19 cellular contexts compared by ENCODE assay signal in the genomic region with DNA sequence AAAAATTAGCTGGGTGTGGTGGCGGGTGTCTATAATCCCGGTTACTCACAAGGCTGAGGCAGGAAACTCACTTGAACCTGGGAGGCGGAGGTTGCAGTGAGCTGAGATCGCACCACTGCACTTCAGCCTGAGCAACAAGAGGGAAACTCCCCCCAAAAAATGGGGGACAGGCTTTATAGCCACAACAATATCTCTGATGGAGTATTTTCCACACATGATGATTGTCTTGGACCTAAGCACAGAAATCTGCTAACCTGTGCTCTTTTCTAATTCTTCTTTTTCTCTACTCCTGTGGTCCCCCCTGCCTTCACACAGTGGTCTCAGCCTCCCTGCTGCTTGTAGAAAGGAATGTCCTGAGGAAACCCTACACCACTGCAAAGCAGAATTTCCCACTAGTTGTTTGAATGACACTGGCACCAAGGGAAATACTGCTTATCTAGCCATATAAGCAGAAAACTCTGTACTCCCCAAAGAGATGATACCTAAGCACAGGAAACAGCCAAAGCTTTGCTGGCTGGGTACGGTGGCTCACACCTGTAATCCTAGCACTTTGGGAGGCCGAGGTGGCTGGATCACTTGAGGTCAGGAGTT.
DNase-seq lines count a peak whose midpoint lies in the region; ATAC-seq and TF ChIP-seq lines count a peak whose summit lies in the region.
"Had no signal": no experiment of that assay in that cellular context is flagged by ENCODE, and none has a peak within 500 bp of the region (broad histone marks: within the 10 kb centered on the region; RNA-seq: fewer than 3 reads in every experiment).

No MANE protein-coding gene starts in this region.

- H3K27ac ChIP-seq in GM23338 (ENCODE audit: low read depth): 0 out of 2 replicates have a peak overlapping the region, but pooled peaks have one; percentile 2
- H3K27ac ChIP-seq in iPS-20b (ENCODE audit: low read length): no peak overlapping the region
- H3K27ac ChIP-seq in neural progenitor cell: no peak overlapping the region
- H3K27ac ChIP-seq in heart right ventricle: no peak overlapping the region
- no peak overlapping the region for H3K27ac ChIP-seq in Karpas-422 (ENCODE audit: low read length)
- H3K27ac ChIP-seq: RWPE1 had no signal

- H3F3A ChIP-seq in GM23338 (replicated peaks; ENCODE audit: low read depth): no peaks in the 10 kb centered on the region
- no peaks in the 10 kb centered on the region for H3F3A ChIP-seq in neural progenitor cell (ENCODE audit: low read depth)

- peaks cover 17% of the 10 kb centered on the region; the same call in 1 of the 2 replicates for H3K9me2 ChIP-seq in GM23338 (ENCODE audit: insufficient read depth)
- H3K9me2 ChIP-seq in Karpas-422 (replicated peaks; ENCODE audit: insufficient read depth, low read length): no peaks in the 10 kb centered on the region

- H3K9me3 ChIP-seq in iPS-20b (ENCODE audit: insufficient read depth, low read depth, low read length): peaks cover 12% of the 10 kb centered on the region; the same call in 1 of the 2 replicates
- H3K9me3 ChIP-seq in neural progenitor cell (ENCODE audit: low read depth): no peaks in the 10 kb centered on the region
- peaks cover 0 to 18% (median 9%) of the 10 kb centered on the region in 11 donors for H3K9me3 ChIP-seq in heart right ventricle
- peaks cover 6% of the 10 kb centered on the region; the same call in 1 of the 2 replicates for H3K9me3 ChIP-seq in Karpas-422 (ENCODE audit: low read length)
- H3K9me3 ChIP-seq: MG63 had no signal

- H3K9me3 Mint-ChIP-seq in GM23338: peaks cover 11% of the 10 kb centered on the region
- peaks cover 3% of the 10 kb centered on the region for H3K9me3 Mint-ChIP-seq in neural progenitor cell

- WGBS in heart right ventricle, 2 donors: 43 to 55% methylated on average over 6 of the region's 6 CpGs

- H3K4me3 ChIP-seq in GM23338 (no peak overlapping the region), iPS-20b (ENCODE audit: low read length) (no peak overlapping the region; the same call in 1 of the 2 replicates), neural progenitor cell (no peak overlapping the region), heart right ventricle (no peak overlapping the region), Karpas-422 (ENCODE audit: low read length) (no peak overlapping the region)
- H3K4me3 ChIP-seq: MG63 had no signal

- H3K27ac Mint-ChIP-seq in GM23338 (no peak overlapping the region), neural progenitor cell (no peak overlapping the region)

- 0 out of 2 replicates have a peak, but pooled peaks cover 5% of the 10 kb centered on the region for H3K4me1 ChIP-seq in GM23338 (ENCODE audit: insufficient read depth)
- no peaks in the 10 kb centered on the region; the same call in 1 of the 2 replicates for H3K4me1 ChIP-seq in iPS-20b (ENCODE audit: insufficient read depth, low read length)
- peaks cover 5% of the 10 kb centered on the region for H3K4me1 ChIP-seq in neural progenitor cell
- no peaks in the 10 kb centered on the region for H3K4me1 ChIP-seq in heart right ventricle
- peaks cover 20% of the 10 kb centered on the region for H3K4me1 ChIP-seq in Karpas-422 (ENCODE audit: low read length)

- peaks cover 3% of the 10 kb centered on the region; the same call in 1 of the 2 replicates for H3K36me3 ChIP-seq in GM23338 (ENCODE audit: insufficient read depth)
- H3K36me3 ChIP-seq in iPS-20b (ENCODE audit: insufficient read depth, low read depth, low read length): no peaks in the 10 kb centered on the region
- no peaks in the 10 kb centered on the region for H3K36me3 ChIP-seq in neural progenitor cell
- no peaks in the 10 kb centered on the region for H3K36me3 ChIP-seq in heart right ventricle
- H3K36me3 ChIP-seq in Karpas-422 (ENCODE audit: insufficient read depth, low read length): no peaks in the 10 kb centered on the region
- H3K36me3 ChIP-seq: MG63 had no signal

- H4K20me1 ChIP-seq in GM23338 (replicated peaks; ENCODE audit: insufficient read depth): no peaks in the 10 kb centered on the region; the same call in 1 of the 2 replicates
- H4K20me1 ChIP-seq in neural progenitor cell (ENCODE audit: low read depth): no peaks in the 10 kb centered on the region
- H4K20me1 ChIP-seq in Karpas-422 (ENCODE audit: insufficient read depth, low read depth, low read length): no peaks in the 10 kb centered on the region

- H3K4me1 Mint-ChIP-seq in GM23338 (peaks cover 14% of the 10 kb centered on the region), neural progenitor cell (no peaks in the 10 kb centered on the region)

- no peaks in the 10 kb centered on the region for H3K27me3 Mint-ChIP-seq in GM23338 (ENCODE audit: insufficient read depth, low read depth, poor library complexity)
- H3K27me3 Mint-ChIP-seq in neural progenitor cell (ENCODE audit: insufficient read depth, low read depth): peaks cover 9% of the 10 kb centered on the region

- DNase-seq in GM23338 (ENCODE audit: low spot score) (peak; percentile 69), ecto neural progenitor cell (ENCODE audit: low spot score) (peak; percentile 24), neural progenitor cell (ENCODE audit: low spot score) (peak; percentile 28), heart right ventricle (no peak), Karpas-422 (no peak)
- DNase-seq: DMS153, DND-41, KBM-7, MG63, NCI-H1694, NCI-H2029 treated with DMSO at 0.1 percent for 48 hours, NCI-H446 treated with DMSO at 0.1 percent for 48 hours, NCI-H526, NCI-H82, SHP77 had no signal

- intact Hi-C loops in heart right ventricle (cut with DNase I): no loop called here

- ATAC-seq in GM23338 (peak; percentile 92), HG03520 (IDR thresholded peaks at IDR 0.05; ENCODE audit: unreplicated experiment) (no peak), heart right ventricle (no peak), SK-N-SH treated with all-trans-retinoic acid at 6 μM for 48 hours (no peak)

- H3K36me3 Mint-ChIP-seq in GM23338 (ENCODE audit: low read depth): peaks cover 8% of the 10 kb centered on the region
- H3K36me3 Mint-ChIP-seq in neural progenitor cell: no peaks in the 10 kb centered on the region

- H3K27me3 ChIP-seq in GM23338 (ENCODE audit: insufficient read depth) (no peaks in the 10 kb centered on the region), iPS-20b (ENCODE audit: insufficient read depth, low read length) (no peaks in the 10 kb centered on the region), neural progenitor cell (no peaks in the 10 kb centered on the region), heart right ventricle (peaks cover 0 to 24% (median 13%) of the 10 kb centered on the region in 7 donors), Karpas-422 (ENCODE audit: low read length) (no peaks in the 10 kb centered on the region; the same call in 1 of the 2 replicates)

- H3K9ac ChIP-seq in iPS-20b (ENCODE audit: low read depth, low read length) (peak overlapping the region; percentile 46; the same call in 1 of the 2 replicates), neural progenitor cell (no peak overlapping the region), Karpas-422 (ENCODE audit: low read length) (no peak overlapping the region)

- H3K79me2 ChIP-seq in GM23338 (replicated peaks; ENCODE audit: insufficient read depth) (no peaks in the 10 kb centered on the region), neural progenitor cell (ENCODE audit: low read depth) (no peaks in the 10 kb centered on the region), Karpas-422 (ENCODE audit: low read length) (no peaks in the 10 kb centered on the region)

- H3K4me3 Mint-ChIP-seq in GM23338: no peak overlapping the region
- no peak overlapping the region for H3K4me3 Mint-ChIP-seq in neural progenitor cell

- H3K4me2 ChIP-seq in GM23338 (peak overlapping the region; percentile 59; the same call in 1 of the 2 replicates), neural progenitor cell (no peak overlapping the region), Karpas-422 (ENCODE audit: low read depth, low read length, poor library complexity, severe bottlenecking) (no peak overlapping the region)

- TF ChIP-seq CTCF in GM23338 (conservative IDR thresholded peaks at IDR 0.05; ENCODE audit: low read depth in 2 of 2) (no peak), neural progenitor cell (IDR thresholded peaks at IDR 0.05) (no peak), heart right ventricle (IDR thresholded peaks at IDR 0.05) (no peak)

- no peak overlapping the region for H2AFZ ChIP-seq in GM23338
- H2AFZ ChIP-seq in neural progenitor cell (replicated peaks): no peak overlapping the region
- H2AFZ ChIP-seq in Karpas-422 (ENCODE audit: low read length): no peak overlapping the region

TF ChIP-seq in GM23338, 12 proteins besides CTCF, POLR2A, EP300 and RAD21 (continues in another document):
- TF ChIP-seq ZNF331 (CRISPR knock-in tag; IDR thresholded peaks at IDR 0.05; ENCODE audit: low read depth) (no peak), POLR2AphosphoS5 (IDR thresholded peaks at IDR 0.05; ENCODE audit: low read depth) (no peak)

TF ChIP-seq in SK-N-SH treated with all-trans-retinoic acid at 6 μM for 48 hours, 23 proteins besides CTCF, POLR2A, EP300 and RAD21 (continues in another document):
- TF ChIP-seq BACH2 (CRISPR knock-in tag; IDR thresholded peaks at IDR 0.05; ENCODE audit: borderline replicate concordance) (no peak), ARNTL (CRISPR knock-in tag; IDR thresholded peaks at IDR 0.05; ENCODE audit: borderline replicate concordance, low read depth) (no peak), ZFP3 (CRISPR knock-in tag; IDR thresholded peaks at IDR 0.05) (no peak), TCF4 (CRISPR knock-in tag; IDR thresholded peaks at IDR 0.05; ENCODE audit: borderline replicate concordance) (no peak), ISL1 (CRISPR knock-in tag; IDR thresholded peaks at IDR 0.05) (no peak), RARB (CRISPR knock-in tag; IDR thresholded peaks at IDR 0.05) (no peak), TOX (CRISPR knock-in tag; IDR thresholded peaks at IDR 0.05; ENCODE audit: borderline replicate concordance) (no peak), GLIS3 (CRISPR knock-in tag; IDR thresholded peaks at IDR 0.05) (no peak), CSDC2 (CRISPR knock-in tag; IDR thresholded peaks at IDR 0.05) (no peak)
- TF ChIP-seq, protein P1, sequence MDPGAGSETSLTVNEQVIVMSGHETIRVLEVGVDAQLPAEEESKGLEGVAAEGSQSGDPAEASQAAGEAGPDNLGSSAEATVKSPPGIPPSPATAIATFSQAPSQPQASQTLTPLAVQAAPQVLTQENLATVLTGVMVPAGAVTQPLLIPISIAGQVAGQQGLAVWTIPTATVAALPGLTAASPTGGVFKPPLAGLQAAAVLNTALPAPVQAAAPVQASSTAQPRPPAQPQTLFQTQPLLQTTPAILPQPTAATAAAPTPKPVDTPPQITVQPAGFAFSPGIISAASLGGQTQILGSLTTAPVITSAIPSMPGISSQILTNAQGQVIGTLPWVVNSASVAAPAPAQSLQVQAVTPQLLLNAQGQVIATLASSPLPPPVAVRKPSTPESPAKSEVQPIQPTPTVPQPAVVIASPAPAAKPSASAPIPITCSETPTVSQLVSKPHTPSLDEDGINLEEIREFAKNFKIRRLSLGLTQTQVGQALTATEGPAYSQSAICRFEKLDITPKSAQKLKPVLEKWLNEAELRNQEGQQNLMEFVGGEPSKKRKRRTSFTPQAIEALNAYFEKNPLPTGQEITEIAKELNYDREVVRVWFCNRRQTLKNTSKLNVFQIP (CRISPR knock-in tag; IDR thresholded peaks at IDR 0.05; ENCODE audit: borderline replicate concordance, low read depth): no peak

Comparison
In these comparisons a context has a peak if more than half of its experiments do, and no peak if none do; other contexts are left out.
1. DNase-seq: peak in GM23338 (single experiment), ecto neural progenitor cell (single experiment) and neural progenitor cell (single experiment); none in heart right ventricle (0 of 2) and Karpas-422 (single experiment).